34 cellular contexts compared by ENCODE assay signal in the genomic region with DNA sequence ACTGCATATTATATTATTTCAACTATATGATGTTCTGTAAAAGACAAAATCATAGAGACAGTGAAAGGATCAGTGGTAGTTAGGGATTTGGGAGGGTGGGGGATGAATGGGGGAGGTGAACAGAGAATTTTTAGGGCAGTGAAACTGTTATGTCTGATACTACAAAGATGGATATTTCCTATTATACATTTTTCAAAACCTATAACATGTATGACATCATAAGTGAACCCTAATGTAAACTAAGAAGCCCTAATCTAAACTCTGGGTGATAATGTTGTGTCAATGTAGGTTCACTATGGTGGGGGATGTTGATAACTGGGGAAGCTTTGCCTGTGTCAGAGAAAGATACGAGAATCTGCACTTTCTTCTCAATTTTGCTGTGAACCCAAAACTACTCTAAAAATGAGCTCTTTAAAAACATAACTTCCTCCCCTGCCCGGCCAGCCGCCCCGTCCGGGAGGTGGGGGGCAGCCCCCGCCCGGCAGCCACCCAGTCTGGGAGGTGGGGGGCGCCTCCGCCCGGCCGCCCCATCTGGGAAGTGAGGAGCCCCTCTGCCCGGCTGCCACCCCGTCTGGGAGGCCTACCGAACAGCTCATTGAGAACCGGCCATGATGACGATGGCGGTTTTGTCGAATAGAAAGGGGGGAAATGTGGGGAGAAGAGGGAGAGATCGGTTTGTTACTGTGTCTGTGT.
"Had no signal": no experiment of that assay in that cellular context is flagged by ENCODE, and none has a peak within 500 bp of the region (broad histone marks: within the 10 kb centered on the region; RNA-seq: fewer than 3 reads in every experiment).

No MANE protein-coding gene starts in this region.

- H3K4me3 ChIP-seq: MG63 had no signal

- H3K9me3 ChIP-seq: MG63 had no signal

- DNase-seq: Karpas-422, Kasumi-1, MG63, MM.1S, MV-4-11, NCI-H1048, NCI-H1092, NCI-H1092 treated with DMSO at 0.1 percent for 48 hours, NCI-H1105, NCI-H1105 treated with DMSO at 0.1 percent for 48 hours, NCI-H1417, NCI-H1417 treated with DMSO at 0.1 percent for 48 hours, NCI-H1436, NCI-H1436 treated with DMSO at 0.1 percent for 48 hours, NCI-H146, NCI-H1694, NCI-H1694 treated with DMSO at 0.1 percent for 48 hours, NCI-H187, NCI-H187 treated with DMSO at 0.1 percent for 48 hours, NCI-H1930, NCI-H2029, NCI-H2029 treated with DMSO at 0.1 percent for 48 hours, NCI-H2081, NCI-H2081 treated with DMSO at 0.1 percent for 48 hours, NCI-H2107, NCI-H2171, NCI-H2171 treated with DMSO at 0.1 percent for 48 hours, NCI-H2227 treated with DMSO at 0.1 percent for 48 hours, NCI-H226, NCI-H345, NCI-H446, NCI-H446 treated with DMSO at 0.1 percent for 48 hours, NCI-H510A had no signal

- H3K4me2 ChIP-seq: KMS-11 had no signal

- H3K36me3 ChIP-seq: MG63 had no signal

- H3K27ac ChIP-seq: KMS-11 had no signal

- H3K9ac ChIP-seq: KMS-11 had no signal
